ENCODE assay signal across 24 cellular contexts in the genomic region with DNA sequence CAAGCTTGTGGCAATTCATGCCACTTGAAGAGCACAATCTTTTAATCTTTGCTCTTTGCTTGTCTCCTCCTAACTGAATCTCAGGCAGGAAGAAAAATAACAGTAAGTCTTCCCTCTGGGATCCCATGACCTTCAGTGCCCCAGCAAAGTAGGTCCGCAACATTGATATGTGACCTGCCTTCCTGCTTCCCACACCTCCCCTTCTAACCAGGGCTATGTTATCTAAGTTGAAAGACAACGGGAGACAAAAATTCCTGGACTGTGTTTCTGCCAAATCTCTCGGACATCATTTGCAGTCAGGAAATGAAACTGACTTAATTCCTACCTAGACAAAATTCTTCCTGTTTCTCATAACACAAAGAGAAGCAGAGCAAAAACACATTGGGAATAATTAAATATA. TPM values are rescaled to one million over a fixed set of nuclear protein-coding genes. Genes with fewer than 3 reads are reported as not detected.
DNase-seq lines count a peak whose midpoint lies in the region; TF ChIP-seq lines count a peak whose summit lies in the region.
"Had no signal": no experiment of that assay in that cellular context is flagged by ENCODE, and none has a peak within 500 bp of the region (broad histone marks: within the 10 kb centered on the region; RNA-seq: fewer than 3 reads in every experiment).

No MANE protein-coding gene starts in this region.

- H3K4me1 Mint-ChIP-seq in nephron (peaks cover 16% of the 10 kb centered on the region), progenitor cell of endocrine pancreas (ENCODE audit: low read depth) (peaks cover 1% of the 10 kb centered on the region)
- H3K4me1 Mint-ChIP-seq: CD14-positive monocyte; CD4-positive, alpha-beta memory T cell; CD4-positive, CD25-positive, alpha-beta regulatory T cell; CD8-positive, alpha-beta memory T cell had no signal

- H3K36me3 Mint-ChIP-seq in nephron (ENCODE audit: low read depth) (no peaks in the 10 kb centered on the region), progenitor cell of endocrine pancreas (ENCODE audit: insufficient read depth) (no peaks in the 10 kb centered on the region)
- H3K36me3 Mint-ChIP-seq: CD14-positive monocyte; CD4-positive, alpha-beta memory T cell; CD4-positive, CD25-positive, alpha-beta regulatory T cell; CD8-positive, alpha-beta memory T cell had no signal

- H3K27ac Mint-ChIP-seq in nephron (peak overlapping the region in 2 of 3 experiments; percentile 3 to 16), progenitor cell of endocrine pancreas (peak overlapping the region; percentile 35)
- H3K27ac Mint-ChIP-seq: CD4-positive, alpha-beta memory T cell; CD8-positive, alpha-beta memory T cell had no signal

- no peak for DNase-seq in progenitor cell of endocrine pancreas (ENCODE audit: low spot score, unreplicated experiment)
- DNase-seq in NCI-H526 (lab: John Stamatoyannopoulos, UW) = no peak
- no peak for DNase-seq in dedifferentiated amniotic fluid mesenchymal stem cell (ENCODE audit: extremely low spot score)
- no peak for DNase-seq in RKO (ENCODE audit: low spot score)
- DNase-seq: 8988T; ACHN; BE2C; C1 segment of cervical spinal cord; CD4-positive, alpha-beta memory T cell; CD4-positive, CD25-positive, alpha-beta regulatory T cell; CD8-positive, alpha-beta memory T cell; COR-L47; DMS 273 treated with DMSO at 0.1 percent for 48 hours; DMS153; DMS53; DMS79; DND-41; EL; GDM1 had no signal

- TF ChIP-seq CTCF in nephron (IDR thresholded peaks at IDR 0.05; ENCODE audit: unreplicated experiment in 3 of 3) (no peak), progenitor cell of endocrine pancreas (IDR thresholded peaks at IDR 0.05; ENCODE audit: unreplicated experiment) (no peak)

- H3K27me3 Mint-ChIP-seq in nephron (ENCODE audit: low read depth) (peaks cover 5% of the 10 kb centered on the region), progenitor cell of endocrine pancreas (peaks cover 8% of the 10 kb centered on the region)
- H3K27me3 Mint-ChIP-seq: CD4-positive, alpha-beta memory T cell; CD4-positive, CD25-positive, alpha-beta regulatory T cell had no signal

- H3K4me3 Mint-ChIP-seq in nephron = no peak overlapping the region
- H3K4me3 Mint-ChIP-seq in progenitor cell of endocrine pancreas (ENCODE audit: low read depth) = no peak overlapping the region
- H3K4me3 Mint-ChIP-seq: CD14-positive monocyte; CD4-positive, alpha-beta memory T cell; CD4-positive, CD25-positive, alpha-beta regulatory T cell; CD8-positive, alpha-beta memory T cell had no signal

- H3K9me3 Mint-ChIP-seq in nephron = peaks cover 2% of the 10 kb centered on the region
- no peaks in the 10 kb centered on the region for H3K9me3 Mint-ChIP-seq in progenitor cell of endocrine pancreas (ENCODE audit: low read depth)

RNA-seq across cellular contexts. Expression of gene C10orf90, which starts 53.8 kb away (rescaled TPM):
- total RNA-seq in progenitor cell of endocrine pancreas = not detected in 2 replicates
- total RNA-seq: A673; CD4-positive, alpha-beta memory T cell; CD4-positive, CD25-positive, alpha-beta regulatory T cell; CD8-positive, alpha-beta memory T cell; G401; GM12878 had no signal
